Comparison of ENCODE assay signal across 32 cellular contexts in genomic region chr16:2062801-2063200, GRCh38. TPM values are rescaled to one million over a fixed set of nuclear protein-coding genes. Genes with fewer than 3 reads are reported as not detected.
"Had no signal": no experiment of that assay in that cellular context is flagged by ENCODE, and none has a peak within 500 bp of the region (broad histone marks: within the 10 kb centered on the region; RNA-seq: fewer than 3 reads in every experiment).

No MANE protein-coding gene starts in this region.

- ATAC-seq: activated CD4-positive, alpha-beta T cell treated with anti-CD3 and anti-CD28 coated beads for 36 hours; activated CD4-positive, CD25-positive, alpha-beta regulatory T cell treated with anti-CD3 and anti-CD28 coated beads, Interleukin-2, amount 50 U/mL, for 24 hours; activated CD8-positive, alpha-beta memory T cell treated with anti-CD3 and anti-CD28 coated beads, Interleukin-2, amount 10 ng/mL, durations not matched to agents 7 days and 5 days; activated CD8-positive, alpha-beta T cell treated with anti-CD3 and anti-CD28 coated beads, Interleukin-2, amount 10 ng/mL, durations not matched to agents 7 days and 5 days; activated naive CD4-positive, alpha-beta T cell treated with anti-CD3 and anti-CD28 coated beads, Interleukin-2, amount 50 U/mL, for 72 hours; WTC11 had no signal

- H3K27ac ChIP-seq: adrenal gland, ascending aorta, WERI-Rb-1 had no signal

- H3K27me3 ChIP-seq: adrenal gland, ascending aorta had no signal

- H3K4me1 ChIP-seq: adrenal gland, ascending aorta had no signal

- H3K4me3 ChIP-seq: adrenal gland, ascending aorta had no signal

- H3K9me3 ChIP-seq: adrenal gland, ascending aorta had no signal

- DNase-seq: activated CD4-positive, alpha-beta memory T cell treated with anti-CD3 and anti-CD28 coated beads, Interleukin-2, amount 10 ng/mL, durations not matched to agents 7 days and 5 days; activated CD4-positive, alpha-beta T cell treated with anti-CD3 and anti-CD28 coated beads for 1 hour; activated CD4-positive, alpha-beta T cell treated with anti-CD3 and anti-CD28 coated beads for 36 hours; activated CD4-positive, alpha-beta T cell treated with anti-CD3 and anti-CD28 coated beads for 48 hours; activated CD4-positive, alpha-beta T cell treated with anti-CD3 and anti-CD28 coated beads, Interleukin-2, amount 10 ng/mL, durations not matched to agents 7 days and 5 days; activated CD4-positive, alpha-beta T cell treated with anti-CD3 and anti-CD28 coated beads, Interleukin-2, amount 50 U/mL, for 48 hours; activated CD4-positive, CD25-positive, alpha-beta regulatory T cell; activated CD8-positive, alpha-beta memory T cell treated with anti-CD3 and anti-CD28 coated beads for 24 hours; activated CD8-positive, alpha-beta memory T cell treated with anti-CD3 and anti-CD28 coated beads, Interleukin-2, amount 10 ng/mL, durations not matched to agents 7 days and 5 days; activated CD8-positive, alpha-beta memory T cell treated with anti-CD3 and anti-CD28 coated beads, Interleukin-2, amount 50 U/mL, for 48 hours; activated CD8-positive, alpha-beta T cell treated with anti-CD3 and anti-CD28 coated beads, Interleukin-2, amount 10 ng/mL, durations not matched to agents 7 days and 5 days; activated effector memory CD4-positive, alpha-beta T cell treated with Interleukin-2 at 50 U/mL for 16 hours; activated gamma-delta T cell; activated naive CD4-positive, alpha-beta T cell treated with anti-CD3 and anti-CD28 coated beads for 36 hours; activated naive CD4-positive, alpha-beta T cell treated with anti-CD3 and anti-CD28 coated beads, Interleukin-2, amount 50 U/mL, for 16 hours; activated naive CD8-positive, alpha-beta T cell treated with anti-CD3 and anti-CD28 coated beads for 36 hours; activated T-cell treated with anti-CD3 and anti-CD28 coated beads, Interleukin-2, amount 50 U/mL, for 24 hours; activated T-cell treated with anti-CD3 and anti-CD28 coated beads, Interleukin-2, amount 50 U/mL, for 48 hours; adrenal gland; amniotic stem cell; central memory CD4-positive, alpha-beta T cell; T-helper 1 cell; T-helper 2 cell; T-helper 9 cell; WERI-Rb-1 had no signal

- FAIRE-seq: TTC549 had no signal

RNA-seq across cellular contexts. Expression of gene NPW, which starts 43.2 kb away (rescaled TPM):
- total RNA-seq: ascending aorta, cardiac septum, cerebellum had no signal
